27 cellular contexts compared by ENCODE assay signal in the genomic region with DNA sequence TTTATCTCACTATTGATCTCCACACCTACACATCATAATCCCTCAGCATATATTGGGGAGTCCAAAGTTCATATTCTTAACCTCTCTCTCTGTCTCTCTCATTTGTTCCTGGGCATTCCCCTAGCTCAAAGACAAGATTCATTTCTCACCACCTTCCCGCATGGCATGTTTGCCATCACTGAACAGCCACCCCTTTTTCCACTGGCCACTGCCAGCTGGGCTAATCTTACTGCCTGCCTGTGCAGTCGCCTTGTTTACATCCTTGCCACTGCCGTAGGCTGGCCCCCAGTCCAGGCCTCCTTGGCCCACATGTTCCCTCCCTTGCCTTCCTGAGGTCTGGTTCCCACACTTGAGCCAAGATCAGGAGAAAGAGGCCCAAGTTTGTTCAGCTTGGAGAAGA.
DNase-seq lines count a peak whose midpoint lies in the region; ATAC-seq and TF ChIP-seq lines count a peak whose summit lies in the region.
"Had no signal": no experiment of that assay in that cellular context is flagged by ENCODE, and none has a peak within 500 bp of the region (broad histone marks: within the 10 kb centered on the region; RNA-seq: fewer than 3 reads in every experiment).

No MANE protein-coding gene starts in this region.

- no peak overlapping the region for H3K4me3 ChIP-seq in endodermal cell (ENCODE audit: low read length)
- H3K4me3 ChIP-seq in aorta (ENCODE audit: low read length in 2 of 2), result no peak overlapping the region
- H3K4me3 ChIP-seq: coronary artery, left lung, upper lobe of left lung had no signal

- intact Hi-C loops in Right ventricle myocardium superior (cut with DNase I), result no loop called here
- intact Hi-C loops in left cardiac atrium (cut with DNase I), result no loop called here
- intact Hi-C loops in aorta (cut with DNase I), result no loop called here

- H3K4me1 Mint-ChIP-seq in endodermal cell, result peaks cover 37% of the 10 kb centered on the region
- H3K4me1 Mint-ChIP-seq: activated naive CD8-positive, alpha-beta T cell treated with anti-CD3 and anti-CD28 coated beads, Interleukin-2, amount 50 U/mL, for 24 hours had no signal

- peaks cover 10% of the 10 kb centered on the region for H3K27me3 Mint-ChIP-seq in endodermal cell (ENCODE audit: insufficient read depth)

- H3K9ac ChIP-seq in endodermal cell (ENCODE audit: extremely low read depth, low read length, poor library complexity, severe bottlenecking), result no peak overlapping the region

- H3K4me1 ChIP-seq in endodermal cell (ENCODE audit: control insufficient read depth, insufficient read depth, low read length) (peaks cover 16% of the 10 kb centered on the region), aorta (ENCODE audit: control insufficient read depth in 1 of 2, insufficient read depth in 2 of 2, low read length in 2 of 2) (peaks cover 0 to 4% of the 10 kb centered on the region in 2 donors)
- H3K4me1 ChIP-seq: left lung, upper lobe of left lung had no signal

- H3K27ac ChIP-seq in endodermal cell (ENCODE audit: low read depth, low read length) (no peak overlapping the region), aorta (ENCODE audit: low read depth in 1 of 2, low read length in 2 of 2) (no peak overlapping the region)
- H3K27ac ChIP-seq: brain microvascular endothelial cell, coronary artery, left lung, upper lobe of left lung had no signal

- H3K36me3 Mint-ChIP-seq in endodermal cell (ENCODE audit: low read depth), result no peaks in the 10 kb centered on the region

- no peak overlapping the region for H3K4me3 Mint-ChIP-seq in endodermal cell
- H3K4me3 Mint-ChIP-seq: activated CD8-positive, alpha-beta T cell treated with anti-CD3 and anti-CD28 coated beads for 36 hours; activated naive CD8-positive, alpha-beta T cell treated with anti-CD3 and anti-CD28 coated beads, Interleukin-2, amount 50 U/mL, for 24 hours; stimulated activated naive CD8-positive, alpha-beta T cell treated with anti-CD3 and anti-CD28 coated beads, Interleukin-15, Interleukin-2, amounts not matched to agents 100 ng/mL and 50 ng/mL, for 24 hours had no signal

- ATAC-seq in Right ventricle myocardium superior (ENCODE audit: poor library complexity) (peak; percentile 72), left cardiac atrium (no peak), aorta (ENCODE audit: low FRiP score) (peak; percentile 37), HG02973 (IDR thresholded peaks at IDR 0.05; ENCODE audit: unreplicated experiment) (no peak)
- ATAC-seq: activated CD4-positive, CD25-positive, alpha-beta regulatory T cell treated with anti-CD3 and anti-CD28 coated beads, Interleukin-2, amount 50 U/mL, for 24 hours; activated CD8-positive, alpha-beta T cell treated with anti-CD3 and anti-CD28 coated beads for 36 hours; activated naive CD8-positive, alpha-beta T cell treated with anti-CD3 and anti-CD28 coated beads, Interleukin-2, amount 50 U/mL, for 24 hours; left lung had no signal

- H3K9me3 Mint-ChIP-seq in endodermal cell, result no peaks in the 10 kb centered on the region
- H3K9me3 Mint-ChIP-seq: activated CD8-positive, alpha-beta T cell treated with anti-CD3 and anti-CD28 coated beads for 36 hours; activated naive CD8-positive, alpha-beta T cell treated with anti-CD3 and anti-CD28 coated beads, Interleukin-2, amount 50 U/mL, for 24 hours; stimulated activated naive CD8-positive, alpha-beta T cell treated with anti-CD3 and anti-CD28 coated beads, Interleukin-15, Interleukin-2, amounts not matched to agents 100 ng/mL and 50 ng/mL, for 24 hours had no signal

- TF ChIP-seq CTCF in endodermal cell (conservative IDR thresholded peaks at IDR 0.05), result no peak
- no peak for TF ChIP-seq CTCF in GM20000 (IDR thresholded peaks at IDR 0.05; ENCODE audit: extremely low read depth, missing control alignments)

- H3K27me3 ChIP-seq in endodermal cell (ENCODE audit: control insufficient read depth, insufficient read depth, low read length, poor library complexity, severe bottlenecking) (no peaks in the 10 kb centered on the region), aorta (ENCODE audit: control insufficient read depth in 1 of 2, insufficient read depth in 2 of 2, low read length in 1 of 2) (no peaks in the 10 kb centered on the region)
- H3K27me3 ChIP-seq: brain microvascular endothelial cell, left lung, upper lobe of left lung had no signal

- H3K36me3 ChIP-seq in endodermal cell (ENCODE audit: control insufficient read depth, insufficient read depth, low read length), result no peaks in the 10 kb centered on the region
- peaks cover 0 to 5% of the 10 kb centered on the region in 2 donors for H3K36me3 ChIP-seq in aorta (ENCODE audit: control insufficient read depth in 1 of 2, insufficient read depth in 2 of 2, low read length in 1 of 2)
- H3K36me3 ChIP-seq: brain microvascular endothelial cell, left lung, upper lobe of left lung had no signal

- DNase-seq in Right ventricle myocardium superior (no peak), left cardiac atrium (no peak), endodermal cell (no peak), mucosa of gallbladder (ENCODE audit: low spot score) (peak; percentile 51), aorta (no peak), HuH-7 (ENCODE audit: low spot score) (no peak), GM20000 (ENCODE audit: low spot score) (no peak)
- DNase-seq: activated CD8-positive, alpha-beta T cell treated with anti-CD3 and anti-CD28 coated beads for 36 hours; activated effector memory CD4-positive, alpha-beta T cell treated with anti-CD3 and anti-CD28 coated beads, Interleukin-2, amount 50 U/mL, for 16 hours; activated naive CD8-positive, alpha-beta T cell treated with anti-CD3 and anti-CD28 coated beads, Interleukin-2, amount 50 U/mL, for 24 hours; activated T-cell treated with anti-CD3 and anti-CD28 coated beads for 4 hours; brain microvascular endothelial cell; COR-L47; HCEC 1CT; Karpas-422; left lung; NCI-H1694 treated with DMSO at 0.1 percent for 48 hours; NCI-H2171 treated with DMSO at 0.1 percent for 48 hours; NCI-H69; nucleus accumbens; stimulated activated CD4-positive, alpha-beta T cell treated with anti-CD3 and anti-CD28 coated beads, Interleukin-4, amount 100 ng/mL, for 4 hours; T1000 had no signal

- 86 to 94% methylated on average over 2 to 3 of the region's 3 CpGs for WGBS in endodermal cell (ENCODE audit: insufficient coverage in 1 of 2, insufficient read length in 1 of 2), 2 experiments
- 39 to 48% methylated on average over 3 of the region's 3 CpGs for WGBS in aorta, 2 donors

- H3K9me3 ChIP-seq in endodermal cell (ENCODE audit: control insufficient read depth, low read length) (no peaks in the 10 kb centered on the region), aorta (ENCODE audit: control insufficient read depth, low read length) (no peaks in the 10 kb centered on the region)
- H3K9me3 ChIP-seq: left lung, upper lobe of left lung had no signal

- peak overlapping the region; percentile 28 for H3K27ac Mint-ChIP-seq in endodermal cell
- H3K27ac Mint-ChIP-seq: activated CD8-positive, alpha-beta T cell treated with anti-CD3 and anti-CD28 coated beads for 36 hours; activated naive CD8-positive, alpha-beta T cell treated with anti-CD3 and anti-CD28 coated beads, Interleukin-2, amount 50 U/mL, for 24 hours; stimulated activated naive CD8-positive, alpha-beta T cell treated with anti-CD3 and anti-CD28 coated beads, Interleukin-15, Interleukin-2, amounts not matched to agents 100 ng/mL and 50 ng/mL, for 24 hours had no signal

Comparison
In these comparisons a context has a peak if more than half of its experiments do, and no peak if none do; other contexts are left out.
1. ATAC-seq: peak in Right ventricle myocardium superior (single experiment) and aorta (single experiment); none in left cardiac atrium (0 of 2) and HG02973 (single experiment).